ENCODE assay signal across 2 cellular contexts in the genomic region with DNA sequence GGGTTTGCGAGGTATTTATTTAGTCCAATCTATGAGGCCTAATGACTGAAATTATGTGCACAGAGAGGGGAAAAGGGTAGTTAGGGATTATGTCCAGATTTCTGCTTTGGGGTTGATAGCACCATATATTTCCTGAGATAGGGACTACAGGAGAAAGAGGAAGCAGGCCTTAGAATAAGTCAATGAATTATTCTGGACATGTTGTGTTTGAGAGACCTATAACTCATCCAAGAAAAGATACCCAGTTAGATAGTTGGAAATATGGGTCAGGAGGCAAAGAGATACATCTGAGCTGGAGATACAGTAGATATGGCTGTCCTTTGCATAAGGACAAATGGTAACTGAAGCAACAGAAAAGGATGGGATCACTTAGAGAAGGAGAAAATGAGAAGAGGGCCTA.
TF ChIP-seq lines count a peak whose summit lies in the region.

No MANE protein-coding gene starts in this region.

TF ChIP-seq in liver, 16 proteins besides CTCF, POLR2A, EP300 and RAD21 (continued from another document):
- TF ChIP-seq RXRA (IDR thresholded peaks at IDR 0.05): no peak
- TF ChIP-seq, protein P1, sequence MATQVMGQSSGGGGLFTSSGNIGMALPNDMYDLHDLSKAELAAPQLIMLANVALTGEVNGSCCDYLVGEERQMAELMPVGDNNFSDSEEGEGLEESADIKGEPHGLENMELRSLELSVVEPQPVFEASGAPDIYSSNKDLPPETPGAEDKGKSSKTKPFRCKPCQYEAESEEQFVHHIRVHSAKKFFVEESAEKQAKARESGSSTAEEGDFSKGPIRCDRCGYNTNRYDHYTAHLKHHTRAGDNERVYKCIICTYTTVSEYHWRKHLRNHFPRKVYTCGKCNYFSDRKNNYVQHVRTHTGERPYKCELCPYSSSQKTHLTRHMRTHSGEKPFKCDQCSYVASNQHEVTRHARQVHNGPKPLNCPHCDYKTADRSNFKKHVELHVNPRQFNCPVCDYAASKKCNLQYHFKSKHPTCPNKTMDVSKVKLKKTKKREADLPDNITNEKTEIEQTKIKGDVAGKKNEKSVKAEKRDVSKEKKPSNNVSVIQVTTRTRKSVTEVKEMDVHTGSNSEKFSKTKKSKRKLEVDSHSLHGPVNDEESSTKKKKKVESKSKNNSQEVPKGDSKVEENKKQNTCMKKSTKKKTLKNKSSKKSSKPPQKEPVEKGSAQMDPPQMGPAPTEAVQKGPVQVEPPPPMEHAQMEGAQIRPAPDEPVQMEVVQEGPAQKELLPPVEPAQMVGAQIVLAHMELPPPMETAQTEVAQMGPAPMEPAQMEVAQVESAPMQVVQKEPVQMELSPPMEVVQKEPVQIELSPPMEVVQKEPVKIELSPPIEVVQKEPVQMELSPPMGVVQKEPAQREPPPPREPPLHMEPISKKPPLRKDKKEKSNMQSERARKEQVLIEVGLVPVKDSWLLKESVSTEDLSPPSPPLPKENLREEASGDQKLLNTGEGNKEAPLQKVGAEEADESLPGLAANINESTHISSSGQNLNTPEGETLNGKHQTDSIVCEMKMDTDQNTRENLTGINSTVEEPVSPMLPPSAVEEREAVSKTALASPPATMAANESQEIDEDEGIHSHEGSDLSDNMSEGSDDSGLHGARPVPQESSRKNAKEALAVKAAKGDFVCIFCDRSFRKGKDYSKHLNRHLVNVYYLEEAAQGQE (IDR thresholded peaks at IDR 0.05): no peak

TF ChIP-seq in HepG2, 621 proteins besides CTCF, POLR2A, EP300 and RAD21 (continued from another document):
- TF ChIP-seq MTF2 (CRISPR knock-in tag; IDR thresholded peaks at IDR 0.05; ENCODE audit: borderline replicate concordance): no peak
- TF ChIP-seq, protein P2, sequence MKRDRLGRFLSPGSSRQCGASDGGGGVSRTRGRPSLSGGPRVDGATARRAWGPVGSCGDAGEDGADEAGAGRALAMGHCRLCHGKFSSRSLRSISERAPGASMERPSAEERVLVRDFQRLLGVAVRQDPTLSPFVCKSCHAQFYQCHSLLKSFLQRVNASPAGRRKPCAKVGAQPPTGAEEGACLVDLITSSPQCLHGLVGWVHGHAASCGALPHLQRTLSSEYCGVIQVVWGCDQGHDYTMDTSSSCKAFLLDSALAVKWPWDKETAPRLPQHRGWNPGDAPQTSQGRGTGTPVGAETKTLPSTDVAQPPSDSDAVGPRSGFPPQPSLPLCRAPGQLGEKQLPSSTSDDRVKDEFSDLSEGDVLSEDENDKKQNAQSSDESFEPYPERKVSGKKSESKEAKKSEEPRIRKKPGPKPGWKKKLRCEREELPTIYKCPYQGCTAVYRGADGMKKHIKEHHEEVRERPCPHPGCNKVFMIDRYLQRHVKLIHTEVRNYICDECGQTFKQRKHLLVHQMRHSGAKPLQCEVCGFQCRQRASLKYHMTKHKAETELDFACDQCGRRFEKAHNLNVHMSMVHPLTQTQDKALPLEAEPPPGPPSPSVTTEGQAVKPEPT (CRISPR knock-in tag; IDR thresholded peaks at IDR 0.05; ENCODE audit: low read depth): no peak
- no peak for TF ChIP-seq ZNF720 (CRISPR knock-in tag; IDR thresholded peaks at IDR 0.05)
- TF ChIP-seq SYNCRIP (IDR thresholded peaks at IDR 0.05; ENCODE audit: insufficient read depth, low read depth, low read length): no peak
- TF ChIP-seq ZNF788 (CRISPR knock-in tag; IDR thresholded peaks at IDR 0.05; ENCODE audit: borderline replicate concordance): no peak
- TF ChIP-seq RAD51 (IDR thresholded peaks at IDR 0.05; ENCODE audit: borderline replicate concordance): no peak
- TF ChIP-seq GLI4 (CRISPR knock-in tag; IDR thresholded peaks at IDR 0.05; ENCODE audit: borderline replicate concordance): no peak
- TF ChIP-seq RXRA (CRISPR knock-in tag; IDR thresholded peaks at IDR 0.05): no peak
